In the genomic region with DNA sequence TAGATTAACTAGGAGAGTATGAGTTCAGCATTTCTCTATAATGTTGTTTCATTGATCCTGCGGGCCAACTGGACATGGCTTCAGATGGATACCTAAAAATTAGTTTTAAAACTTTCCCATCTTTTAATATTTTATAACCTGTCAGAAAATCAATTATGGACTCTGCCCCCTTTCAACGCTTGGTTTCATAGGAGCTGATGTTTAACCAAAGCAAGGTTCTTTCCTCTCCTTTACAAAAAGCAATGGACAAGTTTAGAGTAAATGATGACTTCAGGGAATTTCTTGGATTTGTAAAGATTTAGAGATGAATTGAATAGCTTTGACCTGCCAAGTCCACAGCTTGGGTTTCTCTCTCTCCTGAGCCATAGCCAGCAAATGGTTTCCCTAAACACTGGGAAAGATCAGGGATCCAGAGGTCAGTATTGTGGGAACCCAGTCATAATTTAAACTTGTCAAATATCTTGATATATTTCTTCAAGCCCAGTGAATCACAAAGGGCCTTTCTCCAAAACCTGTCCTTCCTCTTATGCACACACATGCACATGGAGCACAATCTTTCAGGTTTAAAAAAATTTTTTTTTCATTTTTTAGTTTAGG, we compare ENCODE assay signal across 33 cellular contexts.
DNase-seq lines count a peak whose midpoint lies in the region; ATAC-seq, FAIRE-seq and TF ChIP-seq lines count a peak whose summit lies in the region.
"Had no signal": no experiment of that assay in that cellular context is flagged by ENCODE, and none has a peak within 500 bp of the region (broad histone marks: within the 10 kb centered on the region; RNA-seq: fewer than 3 reads in every experiment).

No MANE protein-coding gene starts in this region.

- no peak overlapping the region for H3K4me3 Mint-ChIP-seq in MCF 10A (ENCODE audit: unreplicated experiment)
- H3K4me3 Mint-ChIP-seq: activated CD4-positive, alpha-beta T cell treated with anti-CD3 and anti-CD28 coated beads, Interleukin-2, amount 10 ng/mL, durations not matched to agents 7 days and 5 days; activated naive CD8-positive, alpha-beta T cell treated with anti-CD3 and anti-CD28 coated beads for 36 hours; GM23338; stimulated activated effector memory CD8-positive, alpha-beta T cell treated with anti-CD3 and anti-CD28 coated beads, Interleukin-12 subunit alpha, Interleukin-12 subunit beta, amount 100 ng/mL, for 72 hours; WTC11 had no signal

- H3K27ac ChIP-seq in mammary epithelial cell (ENCODE audit: insufficient read depth, low read depth, low read length), result no peak overlapping the region
- peak overlapping the region; percentile 28 to 32 for H3K27ac ChIP-seq in mucosa of rectum (ENCODE audit: low read depth in 2 of 2, low read length in 2 of 2)
- H3K27ac ChIP-seq in kidney (ENCODE audit: low read depth in 2 of 2, low read length in 2 of 2), result no peak overlapping the region
- H3K27ac ChIP-seq: 22Rv1, gastroesophageal sphincter, neutrophil, prostate gland, SK-N-MC had no signal

- peak; percentile 79 for DNase-seq in mammary epithelial cell
- no peak for DNase-seq in MCF 10A (ENCODE audit: unreplicated experiment)
- DNase-seq in fibroblast of peridontal ligament (ENCODE audit: extremely low read depth), result peak; percentile 23
- no peak for DNase-seq in D721Med (ENCODE audit: insufficient read length, low spot score)
- no peak for DNase-seq in anterior cingulate cortex (lab: John Stamatoyannopoulos, UW)
- DNase-seq in kidney, result no peak
- DNase-seq: activated CD4-positive, alpha-beta T cell treated with anti-CD3 and anti-CD28 coated beads, Interleukin-2, amount 10 ng/mL, durations not matched to agents 7 days and 5 days; activated effector memory CD4-positive, alpha-beta T cell treated with Interleukin-2 at 50 U/mL for 16 hours; activated naive CD8-positive, alpha-beta T cell treated with anti-CD3 and anti-CD28 coated beads for 36 hours; aorta; DND-41; HFFc6; left cardiac atrium; MG63; NCI-H1105 treated with DMSO at 0.1 percent for 48 hours; NCI-H1930; NCI-H2171 treated with DMSO at 0.1 percent for 48 hours; NCI-H510A treated with DMSO at 0.1 percent for 48 hours; stimulated activated CD4-positive, alpha-beta T cell treated with anti-CD3 and anti-CD28 coated beads, Interleukin-15, amount 100 ng/mL, for 24 hours; T-helper 1 cell; trophoblast cell had no signal

- no peak for ATAC-seq in GM19023 (IDR thresholded peaks at IDR 0.05; ENCODE audit: unreplicated experiment)
- ATAC-seq: gastroesophageal sphincter; GM23338; K562; left cardiac atrium; stimulated activated effector memory CD8-positive, alpha-beta T cell treated with anti-CD3 and anti-CD28 coated beads, Interleukin-12 subunit alpha, Interleukin-12 subunit beta, amount 100 ng/mL, for 72 hours; WTC11 had no signal

- CTCF ChIA-PET in mammary epithelial cell (lab: Charles Lee; ENCODE audit: low non-redundant PET), result no interaction called here
- CTCF ChIA-PET in MCF 10A (lab: Yijun Ruan, JAX), result interaction anchor here (0.6 kb wide), 1 partner anchor 75 kb away, joined by 4 read pairs; no protein-coding TSS in a partner anchor

- no peak for FAIRE-seq in D721Med (lab: Jason Lieb, UNC)
- no peak for FAIRE-seq in kidney (lab: Jason Lieb, UNC)
- FAIRE-seq: K562 had no signal

- no peak overlapping the region for H3K4me2 ChIP-seq in mammary epithelial cell (ENCODE audit: insufficient read depth, low read depth, low read length)
- H3K4me2 ChIP-seq: GM23338 had no signal

- H3K27me3 ChIP-seq in mammary epithelial cell (ENCODE audit: insufficient read depth, low read length) (no peaks in the 10 kb centered on the region), mucosa of rectum (ENCODE audit: control insufficient read depth in 2 of 2, insufficient read depth in 2 of 2, low read length in 2 of 2) (no peaks in the 10 kb centered on the region)
- H3K27me3 ChIP-seq: gastroesophageal sphincter, hepatocyte, MG63, neutrophil had no signal

- peaks cover 17% of the 10 kb centered on the region for H3K4me1 Mint-ChIP-seq in MCF 10A (ENCODE audit: insufficient read depth, unreplicated experiment)
- H3K4me1 Mint-ChIP-seq: activated CD4-positive, alpha-beta T cell treated with anti-CD3 and anti-CD28 coated beads, Interleukin-2, amount 10 ng/mL, durations not matched to agents 7 days and 5 days; activated naive CD8-positive, alpha-beta T cell treated with anti-CD3 and anti-CD28 coated beads for 36 hours; GM23338; stimulated activated effector memory CD8-positive, alpha-beta T cell treated with anti-CD3 and anti-CD28 coated beads, Interleukin-12 subunit alpha, Interleukin-12 subunit beta, amount 100 ng/mL, for 72 hours; WTC11 had no signal

- intact Hi-C loops in mammary epithelial cell (cut with micrococcal nuclease) (no loop called here), MCF 10A (cut with micrococcal nuclease) (no loop called here), kidney (cut with DNase I) (no loop called here)

- H2AFZ ChIP-seq in mammary epithelial cell (ENCODE audit: low read depth, low read length), result no peak overlapping the region
- H2AFZ ChIP-seq: hepatocyte had no signal

- TF ChIP-seq CTCF in mammary epithelial cell (conservative IDR thresholded peaks at IDR 0.05 in 1 of 2, IDR thresholded peaks at IDR 0.05 in 1 of 2; ENCODE audit: extremely low read depth in 1 of 2, insufficient read depth in 1 of 2, low read depth in 1 of 2, low read length in 2 of 2) (no peak), MCF 10A (IDR thresholded peaks at IDR 0.05; ENCODE audit: unreplicated experiment) (no peak), D721Med (IDR thresholded peaks at IDR 0.05; ENCODE audit: insufficient read depth, missing control alignments) (no peak), kidney (IDR thresholded peaks at IDR 0.05; ENCODE audit: borderline replicate concordance, extremely low read depth, insufficient read depth) (no peak)

- peaks cover 17% of the 10 kb centered on the region for H3K4me1 ChIP-seq in mammary epithelial cell (ENCODE audit: insufficient read depth, low read length)
- peaks cover 27 to 44% of the 10 kb centered on the region in 2 donors for H3K4me1 ChIP-seq in mucosa of rectum (ENCODE audit: control insufficient read depth in 2 of 2, insufficient read depth in 2 of 2, low read length in 2 of 2)
- H3K4me1 ChIP-seq in kidney (ENCODE audit: control insufficient read depth in 1 of 2, insufficient read depth in 1 of 2, low read depth in 1 of 2, low read length in 2 of 2), result no peaks in the 10 kb centered on the region
- H3K4me1 ChIP-seq: gastroesophageal sphincter, prostate gland had no signal

- POLR2A ChIA-PET in MCF 10A (lab: Yijun Ruan, JAX), result interaction anchor here (0.6 kb wide), 1 partner anchor 137 kb away, joined by 3 read pairs; no protein-coding TSS in a partner anchor

- BruUV-seq in mammary epithelial cell (replicated peaks; lab: Mats Ljungman, UMichigan), result no TSS peak
- no TSS peak for BruUV-seq in MCF 10A (replicated peaks; lab: Mats Ljungman, UMichigan)

- in situ Hi-C loops in mammary epithelial cell (cut with MboI; ENCODE audit: low sequenced_read_pairs in 2 of 2), result no loop called here

- no peaks in the 10 kb centered on the region for H3K9me3 ChIP-seq in mammary epithelial cell (replicated peaks; ENCODE audit: insufficient read depth, low read length)
- no peaks in the 10 kb centered on the region for H3K9me3 ChIP-seq in mucosa of rectum (ENCODE audit: control insufficient read depth in 2 of 2, low read length in 2 of 2)
- H3K9me3 ChIP-seq in kidney (ENCODE audit: control insufficient read depth in 1 of 2, low read length in 2 of 2), result no peaks in the 10 kb centered on the region
- H3K9me3 ChIP-seq: gastroesophageal sphincter, MG63, neutrophil, prostate gland had no signal

- no peak overlapping the region for H3K27ac Mint-ChIP-seq in MCF 10A (ENCODE audit: low read depth, unreplicated experiment)
- H3K27ac Mint-ChIP-seq: activated CD4-positive, alpha-beta T cell treated with anti-CD3 and anti-CD28 coated beads, Interleukin-2, amount 10 ng/mL, durations not matched to agents 7 days and 5 days; activated naive CD8-positive, alpha-beta T cell treated with anti-CD3 and anti-CD28 coated beads for 36 hours; GM23338; HFFc6; stimulated activated effector memory CD8-positive, alpha-beta T cell treated with anti-CD3 and anti-CD28 coated beads, Interleukin-12 subunit alpha, Interleukin-12 subunit beta, amount 100 ng/mL, for 72 hours; WTC11 had no signal

- WGBS in mammary epithelial cell (ENCODE audit: low coverage, missing lambda C conversion rate), result 100% methylated on average over 2 of the region's 2 CpGs

- no peaks in the 10 kb centered on the region for H4K20me1 ChIP-seq in mammary epithelial cell (ENCODE audit: insufficient read depth, low read length)

- H3K79me2 ChIP-seq in mammary epithelial cell (ENCODE audit: insufficient read depth, low read length), result no peaks in the 10 kb centered on the region
- H3K79me2 ChIP-seq: hepatocyte had no signal

- H3K4me3 ChIP-seq in mammary epithelial cell (replicated peaks in 1 of 3; ENCODE audit: insufficient read depth in 1 of 3, low read depth in 2 of 3, low read length in 3 of 3) (no peak overlapping the region), mucosa of rectum (ENCODE audit: low read length in 2 of 2) (no peak overlapping the region), kidney (ENCODE audit: low read length in 2 of 2) (no peak overlapping the region)
- H3K4me3 ChIP-seq: gastroesophageal sphincter, GM23338, hepatocyte, K562, MG63, prostate gland, SK-N-MC had no signal

- no peaks in the 10 kb centered on the region for H3K36me3 Mint-ChIP-seq in MCF 10A (ENCODE audit: insufficient read depth, unreplicated experiment)
- H3K36me3 Mint-ChIP-seq: activated naive CD8-positive, alpha-beta T cell treated with anti-CD3 and anti-CD28 coated beads for 36 hours; stimulated activated effector memory CD8-positive, alpha-beta T cell treated with anti-CD3 and anti-CD28 coated beads, Interleukin-12 subunit alpha, Interleukin-12 subunit beta, amount 100 ng/mL, for 72 hours; WTC11 had no signal

- H3K9me3 Mint-ChIP-seq in MCF 10A (ENCODE audit: unreplicated experiment), result peaks cover 5% of the 10 kb centered on the region
- H3K9me3 Mint-ChIP-seq: activated CD4-positive, alpha-beta T cell treated with anti-CD3 and anti-CD28 coated beads, Interleukin-2, amount 10 ng/mL, durations not matched to agents 7 days and 5 days; activated naive CD8-positive, alpha-beta T cell treated with anti-CD3 and anti-CD28 coated beads for 36 hours; GM23338; HFFc6; stimulated activated effector memory CD8-positive, alpha-beta T cell treated with anti-CD3 and anti-CD28 coated beads, Interleukin-12 subunit alpha, Interleukin-12 subunit beta, amount 100 ng/mL, for 72 hours; WTC11 had no signal

- no peaks in the 10 kb centered on the region for H3K27me3 Mint-ChIP-seq in MCF 10A (ENCODE audit: insufficient read depth, unreplicated experiment)
- H3K27me3 Mint-ChIP-seq: activated CD4-positive, alpha-beta T cell treated with anti-CD3 and anti-CD28 coated beads, Interleukin-2, amount 10 ng/mL, durations not matched to agents 7 days and 5 days had no signal

- H3K36me3 ChIP-seq in mammary epithelial cell (ENCODE audit: insufficient read depth, low read length) (no peaks in the 10 kb centered on the region), mucosa of rectum (ENCODE audit: control insufficient read depth in 2 of 2, insufficient read depth in 2 of 2, low read length in 2 of 2) (no peaks in the 10 kb centered on the region), kidney (ENCODE audit: control insufficient read depth in 1 of 2, insufficient read depth in 2 of 2, low read length in 2 of 2) (no peaks in the 10 kb centered on the region)
- H3K36me3 ChIP-seq: gastroesophageal sphincter, MG63, neutrophil, prostate gland had no signal

- dilution Hi-C loops in mammary epithelial cell (cut with HindIII; ENCODE audit: low sequenced_read_pairs), result no loop called here

- H3K9ac ChIP-seq in mammary epithelial cell (ENCODE audit: insufficient read depth, low read length) (no peak overlapping the region), mucosa of rectum (ENCODE audit: low read depth in 1 of 2, low read length in 2 of 2) (no peak overlapping the region), kidney (ENCODE audit: low read length in 2 of 2) (no peak overlapping the region)

Comparison
In these comparisons a context has a peak if more than half of its experiments do, and no peak if none do; other contexts are left out.
1. DNase-seq: peak in mammary epithelial cell (single experiment) and fibroblast of peridontal ligament (single experiment); none in MCF 10A (single experiment), D721Med (single experiment), anterior cingulate cortex (0 of 58) and kidney (single experiment).
2. H3K27ac ChIP-seq: peak in mucosa of rectum (2 of 2); none in mammary epithelial cell (single experiment) and kidney (0 of 2).